In the genomic region with DNA sequence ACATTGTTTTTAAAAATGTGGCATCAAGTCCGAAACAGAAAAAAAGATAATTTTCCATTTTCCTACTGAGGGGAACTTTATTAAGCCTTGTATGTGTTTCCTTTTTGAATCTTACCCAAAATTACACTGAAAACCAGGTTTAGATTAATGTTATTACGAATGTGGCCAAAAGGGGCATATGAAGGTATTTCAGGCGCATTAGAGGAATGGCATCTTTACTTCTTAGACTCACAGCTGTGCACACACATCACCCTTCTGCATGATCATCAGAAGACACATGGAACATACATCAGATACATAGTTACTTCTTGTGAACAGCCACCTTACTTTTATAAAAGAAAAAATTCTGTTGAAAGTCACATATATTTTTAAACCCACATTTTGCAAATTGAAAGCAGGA, we compare ENCODE assay signal across 29 cellular contexts. TPM values are rescaled to one million over a fixed set of nuclear protein-coding genes. Genes with fewer than 3 reads are reported as not detected.
"Had no signal": no experiment of that assay in that cellular context is flagged by ENCODE, and none has a peak within 500 bp of the region (broad histone marks: within the 10 kb centered on the region; RNA-seq: fewer than 3 reads in every experiment).

No MANE protein-coding gene starts in this region.

- H3K36me3 Mint-ChIP-seq: brain had no signal

- H3K4me1 ChIP-seq: pancreas, psoas muscle, right atrium auricular region, stomach, tibial nerve had no signal

- H3K27ac ChIP-seq: heart right ventricle, pancreas, psoas muscle, right atrium auricular region, stomach, suprapubic skin, tibial nerve had no signal

- H3K27me3 Mint-ChIP-seq: activated CD4-positive, alpha-beta T cell treated with anti-CD3 and anti-CD28 coated beads, Interleukin-2, amount 10 ng/mL, durations not matched to agents 24 days and 14 days had no signal

- H3K4me3 ChIP-seq: heart right ventricle, pancreas, psoas muscle, right atrium auricular region, stomach, suprapubic skin, tibial nerve had no signal

- H3K27ac Mint-ChIP-seq: activated CD4-positive, alpha-beta T cell treated with anti-CD3 and anti-CD28 coated beads, Interleukin-2, amount 10 ng/mL, durations not matched to agents 24 days and 14 days; brain; dendritic cell treated with granulocyte-macrophage colony-stimulating factor and Interleukin-4, amounts not matched to agents 40 ng/mL and 50 ng/mL, for 4 days; nephron progenitor cell had no signal

- ATAC-seq: heart right ventricle, pancreas, psoas muscle had no signal

- H3K9me3 ChIP-seq: heart right ventricle, pancreas, psoas muscle, right atrium auricular region, stomach, suprapubic skin, tibial nerve had no signal

- DNase-seq: activated naive CD4-positive, alpha-beta T cell treated with Interleukin-2 at 50 U/mL for 16 hours; activated T-cell treated with anti-CD3 and anti-CD28 coated beads, Interleukin-2, amount 50 U/mL, for 48 hours; aorta; effector CD4-positive, alpha-beta T cell; erythroblast; foreskin fibroblast; heart right ventricle; islet precursor cell; left cardiac atrium; mesenchymal stem cell; nephron progenitor cell; pancreas; psoas muscle; stimulated activated CD4-positive, alpha-beta T cell treated with anti-CD3 and anti-CD28 coated beads, Interleukin-4, amount 100 ng/mL, for 24 hours; stomach; T1000 had no signal

- H3K4me3 Mint-ChIP-seq: activated CD4-positive, alpha-beta T cell treated with anti-CD3 and anti-CD28 coated beads, Interleukin-2, amount 10 ng/mL, durations not matched to agents 24 days and 14 days; brain; dendritic cell treated with granulocyte-macrophage colony-stimulating factor and Interleukin-4, amounts not matched to agents 40 ng/mL and 50 ng/mL, for 4 days; nephron progenitor cell had no signal

- H3K27me3 ChIP-seq: pancreas, right atrium auricular region, suprapubic skin, tibial nerve had no signal

- H3K9me3 Mint-ChIP-seq: dendritic cell treated with granulocyte-macrophage colony-stimulating factor and Interleukin-4, amounts not matched to agents 40 ng/mL and 50 ng/mL, for 4 days; nephron progenitor cell had no signal

- H3K36me3 ChIP-seq: heart right ventricle, pancreas, right atrium auricular region, stomach, suprapubic skin, tibial nerve had no signal

RNA-seq across cellular contexts. Expression of gene ZPBP, which starts 58.6 kb away (rescaled TPM):
- total RNA-seq: activated CD4-positive, alpha-beta T cell treated with anti-CD3 and anti-CD28 coated beads, Interleukin-2, amount 10 ng/mL, durations not matched to agents 24 days and 14 days; aorta; cardiac septum; fibroblast of lung; heart right ventricle; left cardiac atrium; mononuclear cell; myocyte; psoas muscle; right atrium auricular region; stomach; T-helper 1 cell treated with Interleukin-12 subunit alpha and Interleukin-12 subunit beta and Interleukin-4 antibody, amounts not matched to agents 30 ng/mL and 1 ng/mL, for 36 hours; tibial nerve had no signal
- polyA plus RNA-seq: adipose tissue, aorta, fibroblast of lung, heart right ventricle, psoas muscle, stomach, urinary bladder had no signal
